ENCODE assay signal across 9 cellular contexts in the genomic region with DNA sequence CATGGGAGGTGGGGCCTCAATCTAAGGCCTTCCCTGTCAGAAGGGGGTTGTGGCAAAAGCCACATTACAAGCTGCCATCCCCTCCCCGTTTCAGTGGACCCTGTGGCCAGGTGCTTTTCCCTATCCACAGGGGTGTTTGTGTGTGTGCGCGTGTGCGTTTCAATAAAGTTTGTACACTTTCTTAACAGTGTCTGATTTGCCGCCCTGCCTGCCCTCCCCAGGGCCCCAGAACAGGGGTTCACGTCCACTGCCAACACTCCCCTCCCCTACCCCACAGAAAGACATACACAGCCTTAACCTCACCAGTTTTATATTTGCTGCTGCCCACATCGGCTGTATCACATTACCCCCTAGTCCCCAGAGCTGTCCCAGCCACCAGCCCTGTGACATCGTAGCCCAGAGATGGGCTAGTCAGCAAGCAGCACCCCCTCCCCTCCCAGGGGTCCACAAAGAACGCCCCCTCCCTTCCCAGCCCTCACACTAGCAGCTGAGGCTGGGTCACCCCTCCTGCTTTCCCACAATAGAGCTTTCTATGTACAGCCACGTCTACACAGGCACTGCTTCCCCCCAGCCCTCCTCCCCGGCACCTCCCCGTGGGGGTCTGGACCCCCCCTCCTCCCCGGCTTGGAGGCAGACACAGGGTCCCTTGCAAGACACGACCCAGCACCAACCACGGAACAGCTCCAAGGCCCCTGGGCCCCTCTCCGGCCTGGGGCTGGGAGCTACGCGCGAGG. TPM values are rescaled to one million over a fixed set of nuclear protein-coding genes. Genes with fewer than 3 reads are reported as not detected.
DNase-seq lines count a peak whose midpoint lies in the region; ATAC-seq and TF ChIP-seq lines count a peak whose summit lies in the region.
"Had no signal": no experiment of that assay in that cellular context is flagged by ENCODE, and none has a peak within 500 bp of the region (broad histone marks: within the 10 kb centered on the region; RNA-seq: fewer than 3 reads in every experiment).

No MANE protein-coding gene starts in this region.

- peak; percentile 26 for DNase-seq in D341Med (ENCODE audit: low spot score)
- no peak for DNase-seq in RWPE1 (ENCODE audit: low spot score)
- no peak for DNase-seq in glutamatergic neuron
- DNase-seq in sigmoid colon, result no peak
- DNase-seq in islet precursor cell, result no peak
- no peak for DNase-seq in cerebellum (ENCODE audit: low spot score)
- DNase-seq: NCI-H2029 had no signal

- H3K4me1 ChIP-seq in sigmoid colon, result peaks cover 0 to 7% (median 6%) of the 10 kb centered on the region in 4 donors

- H3K27ac Mint-ChIP-seq in glutamatergic neuron (ENCODE audit: unreplicated experiment), result peak overlapping the region; percentile 76

- H3K27me3 Mint-ChIP-seq in glutamatergic neuron (ENCODE audit: unreplicated experiment), result peaks cover 12% of the 10 kb centered on the region

- peak overlapping the region in 3 of 4 donors; percentile 37 to 52 (median 50) for H3K4me3 ChIP-seq in sigmoid colon

- H3K4me1 Mint-ChIP-seq in glutamatergic neuron (ENCODE audit: low read depth, unreplicated experiment), result peaks cover 14% of the 10 kb centered on the region

- H3K36me3 ChIP-seq in sigmoid colon, result peaks cover 0 to 43% (median 29%) of the 10 kb centered on the region in 4 donors

- TF ChIP-seq CTCF in RWPE1 (conservative IDR thresholded peaks at IDR 0.05; ENCODE audit: low read depth), result no peak
- no peak for TF ChIP-seq CTCF in glutamatergic neuron (IDR thresholded peaks at IDR 0.05; ENCODE audit: partially characterized antibody, unreplicated experiment)
- no peak for TF ChIP-seq CTCF in sigmoid colon (IDR thresholded peaks at IDR 0.05)

- no peak for TF ChIP-seq POLR2A in sigmoid colon (IDR thresholded peaks at IDR 0.05)

- H3K27me3 ChIP-seq in sigmoid colon, result no peaks in the 10 kb centered on the region

- no peak for ATAC-seq in GM21737 (IDR thresholded peaks at IDR 0.05; ENCODE audit: unreplicated experiment)

- H3K4me3 Mint-ChIP-seq in glutamatergic neuron (ENCODE audit: unreplicated experiment), result peak overlapping the region; percentile 85

- H3K9me3 Mint-ChIP-seq in glutamatergic neuron (ENCODE audit: unreplicated experiment), result peaks cover 7% of the 10 kb centered on the region

- TF ChIP-seq EP300 in sigmoid colon (IDR thresholded peaks at IDR 0.05), result no peak

- H3K36me3 Mint-ChIP-seq in glutamatergic neuron (ENCODE audit: unreplicated experiment), result no peaks in the 10 kb centered on the region

- 53 to 58% methylated on average over 19 of the region's 19 CpGs for WGBS in sigmoid colon, 2 donors

- intact Hi-C loops in sigmoid colon (cut with DNase I), result no loop called here

- no peaks in the 10 kb centered on the region for H3K9me3 ChIP-seq in sigmoid colon

- CTCF ChIA-PET in RWPE1 (lab: Yijun Ruan, JAX), result interaction anchor here (0.6 to 3.1 kb wide), 3 partner anchors 7 to 11 kb away, joined by 3 to 19 read pairs (median 5); a partner anchor contains a TSS

- H3K27ac ChIP-seq in RWPE1 (peak overlapping the region; percentile 46), sigmoid colon (peak overlapping the region in 3 of 4 donors; percentile 44 to 58 (median 53))
- H3K27ac ChIP-seq: epithelial cell of prostate had no signal

- POLR2A ChIA-PET in RWPE1 (lab: Yijun Ruan, JAX; ENCODE audit: low non-redundant PET), result no interaction called here

RNA-seq across cellular contexts. Expression of a gene that starts 8.0 kb away (rescaled TPM):
- total RNA-seq in glutamatergic neuron (ENCODE audit: unreplicated experiment), result 88.7 TPM
- 100 to 1,000 TPM; 141 to 245 (median 171) TPM for total RNA-seq in sigmoid colon
- 100 to 1,000 TPM in 2 of 3 donors, 10 to 100 TPM in 1; 69.7 to 245 (median 218) TPM for polyA plus RNA-seq in sigmoid colon
- 58.5 TPM for total RNA-seq in cerebellum

RNA-seq across cellular contexts. Expression of a gene that starts 10.6 kb away (rescaled TPM):
- 81.3 TPM for total RNA-seq in glutamatergic neuron (ENCODE audit: unreplicated experiment)
- total RNA-seq in sigmoid colon, result 1 to 10 TPM in 3 of 4 donors, under 1 TPM in 1; 0.66 to 1.7 (median 1.5) TPM
- polyA plus RNA-seq in sigmoid colon, result under 1 TPM in 1 of 3 donors, not detected in 2; 0.67 TPM
- total RNA-seq in cerebellum, result 29.8 TPM

RNA-seq across cellular contexts. Expression of a gene that starts 28.5 kb away (rescaled TPM):
- total RNA-seq in glutamatergic neuron (ENCODE audit: unreplicated experiment) (104 TPM), sigmoid colon (10 to 100 TPM; 39.0 to 51.8 (median 43.3) TPM), cerebellum (30.9 TPM)
- polyA plus RNA-seq in sigmoid colon, result 100 to 1,000 TPM; 121 to 163 (median 136) TPM

RNA-seq across cellular contexts. Expression of a gene that starts 36.4 kb away (rescaled TPM):
- total RNA-seq in glutamatergic neuron (ENCODE audit: unreplicated experiment) (7.1 TPM), sigmoid colon (under 1 TPM in 3 of 4 donors, not detected in 1; 0.27 to 0.36 (median 0.33) TPM), cerebellum (4.7 TPM)
- polyA plus RNA-seq in sigmoid colon, result under 1 TPM in 1 of 3 donors, not detected in 2; 0.35 TPM

RNA-seq across cellular contexts. Expression of a gene that starts 44.7 kb away (rescaled TPM):
- total RNA-seq in glutamatergic neuron (ENCODE audit: unreplicated experiment) (282 TPM), sigmoid colon (10 to 100 TPM in 1 of 4 donors, 1 to 10 TPM in 3; 1.2 to 10.5 (median 6.0) TPM), cerebellum (40.3 TPM)
- polyA plus RNA-seq in sigmoid colon, result 1 to 10 TPM in 2 of 3 donors, under 1 TPM in 1; 0.46 to 2.5 (median 1.2) TPM

Comparison
In these comparisons a context has a peak if more than half of its experiments do, and no peak if none do; other contexts are left out.
1. RNA of a gene that starts 10.6 kb away (total RNA-seq): 81.3 TPM in glutamatergic neuron (single experiment) and 29.8 TPM in cerebellum (single experiment); 0.66 to 1.7 TPM in sigmoid colon; every median in the first group is over 10 times any median in the second.